Comparison of ENCODE assay signal across 11 cellular contexts in genomic region chr1:199550384-199551067, GRCh38.
DNase-seq lines count a peak whose midpoint lies in the region; ATAC-seq, FAIRE-seq and TF ChIP-seq lines count a peak whose summit lies in the region.
"Had no signal": no experiment of that assay in that cellular context is flagged by ENCODE, and none has a peak within 500 bp of the region (broad histone marks: within the 10 kb centered on the region; RNA-seq: fewer than 3 reads in every experiment).

No MANE protein-coding gene starts in this region.

- H3K27ac ChIP-seq in OCI-LY7 (ENCODE audit: low read depth, low read length, poor library complexity, severe bottlenecking): no peak overlapping the region
- H3K27ac ChIP-seq in endothelial cell of umbilical vein (ENCODE audit: insufficient read depth, low read depth, low read length): no peak overlapping the region
- no peak overlapping the region for H3K27ac ChIP-seq in esophagus muscularis mucosa (replicated peaks in 1 of 4)

- CTCF ChIA-PET in OCI-LY7 (lab: Charles Lee; ENCODE audit: unreplicated experiment): no interaction called here
- CTCF ChIA-PET in endothelial cell of umbilical vein (lab: Charles Lee): interaction anchor here (1.0 to 1.8 kb wide), 4 partner anchors 437 to 849 kb away, joined by 4 to 9 read pairs (median 4); no protein-coding TSS in a partner anchor

- H3K4me3 ChIP-seq in OCI-LY7 (ENCODE audit: low read depth, low read length, poor library complexity, severe bottlenecking) (no peak overlapping the region), endothelial cell of umbilical vein (replicated peaks in 1 of 3; ENCODE audit: insufficient read depth in 1 of 3, low read depth in 1 of 3, low read length in 3 of 3) (no peak overlapping the region), esophagus muscularis mucosa (no peak overlapping the region)

- H3K79me2 ChIP-seq in OCI-LY7 (ENCODE audit: insufficient read depth, low read depth, low read length) (no peaks in the 10 kb centered on the region), endothelial cell of umbilical vein (ENCODE audit: control insufficient read depth, insufficient read depth, low read length) (no peaks in the 10 kb centered on the region)

- H3K9ac ChIP-seq in endothelial cell of umbilical vein (replicated peaks; ENCODE audit: extremely low read depth, insufficient read depth, low read length): no peak overlapping the region

- H3K9me1 ChIP-seq in endothelial cell of umbilical vein (replicated peaks; ENCODE audit: control insufficient read depth, extremely low read depth, insufficient read depth, low read length): no peaks in the 10 kb centered on the region

- no peaks in the 10 kb centered on the region for H3K27me3 ChIP-seq in endothelial cell of umbilical vein (ENCODE audit: control insufficient read depth in 2 of 2, insufficient read depth in 2 of 2, low read length in 2 of 2)
- no peaks in the 10 kb centered on the region for H3K27me3 ChIP-seq in esophagus muscularis mucosa

- H3K9me2 ChIP-seq in OCI-LY7 (ENCODE audit: insufficient read depth, low read length): no peaks in the 10 kb centered on the region

- TF ChIP-seq POLR2A in endothelial cell of umbilical vein (IDR thresholded peaks at IDR 0.05; ENCODE audit: low read depth, low read length): no peak
- TF ChIP-seq POLR2A in esophagus muscularis mucosa (IDR thresholded peaks at IDR 0.05; ENCODE audit: low read depth): no peak

- POLR2A ChIA-PET in OCI-LY7 (lab: Charles Lee) (no interaction called here), endothelial cell of umbilical vein (lab: Charles Lee) (no interaction called here)

- H2AFZ ChIP-seq in OCI-LY7 (ENCODE audit: low read length) (no peak overlapping the region), endothelial cell of umbilical vein (ENCODE audit: low read depth, low read length) (no peak overlapping the region)

- no peak for ATAC-seq in HG02642 (IDR thresholded peaks at IDR 0.05; ENCODE audit: poor library complexity, unreplicated experiment)

- BruUV-seq in OCI-LY7 (replicated peaks; lab: Mats Ljungman, UMichigan) (no TSS peak), endothelial cell of umbilical vein (replicated peaks; lab: Mats Ljungman, UMichigan) (no TSS peak)

- H3K9me3 ChIP-seq in OCI-LY7 (ENCODE audit: low read length) (no peaks in the 10 kb centered on the region), endothelial cell of umbilical vein (replicated peaks; ENCODE audit: control insufficient read depth, insufficient read depth, low read length) (no peaks in the 10 kb centered on the region), esophagus muscularis mucosa (no peaks in the 10 kb centered on the region)

- H3K36me3 ChIP-seq in OCI-LY7 (ENCODE audit: insufficient read depth, low read length): no peaks in the 10 kb centered on the region
- no peaks in the 10 kb centered on the region for H3K36me3 ChIP-seq in endothelial cell of umbilical vein (ENCODE audit: control insufficient read depth in 2 of 2, extremely low read depth in 1 of 2, insufficient read depth in 2 of 2, low read length in 2 of 2)
- H3K36me3 ChIP-seq in esophagus muscularis mucosa: no peaks in the 10 kb centered on the region

- WGBS in esophagus muscularis mucosa: 44% methylated on average over 4 of the region's 4 CpGs

- TF ChIP-seq CTCF in OCI-LY7 (conservative IDR thresholded peaks at IDR 0.05; ENCODE audit: low read length) (peak; percentile 19; the same call in 1 of the 2 replicates), endothelial cell of umbilical vein (IDR thresholded peaks at IDR 0.05; ENCODE audit: extremely low read depth in 1 of 2, insufficient read depth in 1 of 2, low read depth in 1 of 2, low read length in 2 of 2) (no peak), esophagus muscularis mucosa (IDR thresholded peaks at IDR 0.05) (peak in 1 of 3 experiments; percentile 3)

- DNase-seq in NCI-H1105 treated with DMSO at 0.1 percent for 48 hours (lab: John Stamatoyannopoulos, UW) (peak; percentile 25), NCI-H1105 (lab: John Stamatoyannopoulos, UW) (no peak), OCI-LY7 (ENCODE audit: low spot score) (no peak), endothelial cell of umbilical vein (ENCODE audit: low read depth, low spot score) (peak; percentile 23), renal cortical epithelial cell (ENCODE audit: low read depth) (peak; percentile 31), esophagus muscularis mucosa (ENCODE audit: extremely low spot score) (no peak)
- DNase-seq in activated CD8-positive, alpha-beta memory T cell treated with anti-CD3 and anti-CD28 coated beads for 24 hours: no peak
- DNase-seq: 8988T; activated CD8-positive, alpha-beta memory T cell treated with anti-CD3 and anti-CD28 coated beads, Interleukin-2, amount 50 U/mL, for 4 hours; T-helper 1 cell had no signal

- dilution Hi-C loops in endothelial cell of umbilical vein (cut with MboI; ENCODE audit: extremely low pct_ligation_motif_present, low sequenced_read_pairs): no loop called here

- no peaks in the 10 kb centered on the region for H4K20me1 ChIP-seq in OCI-LY7 (ENCODE audit: insufficient read depth, low read length)
- no peaks in the 10 kb centered on the region for H4K20me1 ChIP-seq in endothelial cell of umbilical vein (replicated peaks; ENCODE audit: control insufficient read depth, extremely low read depth, insufficient read depth, low read length)

- TF ChIP-seq EP300 in esophagus muscularis mucosa (IDR thresholded peaks at IDR 0.05): no peak

- no peaks in the 10 kb centered on the region for H3K4me1 ChIP-seq in OCI-LY7 (ENCODE audit: insufficient read depth, low read length, poor library complexity, severe bottlenecking)
- H3K4me1 ChIP-seq in endothelial cell of umbilical vein (ENCODE audit: control insufficient read depth, extremely low read depth, insufficient read depth, low read length): no peaks in the 10 kb centered on the region
- H3K4me1 ChIP-seq in esophagus muscularis mucosa: no peaks in the 10 kb centered on the region

- FAIRE-seq in endothelial cell of umbilical vein (lab: Jason Lieb, UNC): no peak

- intact Hi-C loops in OCI-LY7 (cut with micrococcal nuclease; ENCODE audit: unreplicated experiment) (no loop called here), endothelial cell of umbilical vein (cut with micrococcal nuclease) (loop anchor here (5.0 to 10.0 kb wide), 2 partner anchors 306 to 438 kb away; no protein-coding TSS in a partner anchor), esophagus muscularis mucosa (cut with DNase I) (loop anchor here (5.0 kb wide), 1 partner anchor 793 kb away; no protein-coding TSS in a partner anchor)

- H3K4me2 ChIP-seq in OCI-LY7 (ENCODE audit: low read length) (no peak overlapping the region), endothelial cell of umbilical vein (ENCODE audit: insufficient read depth, low read length) (no peak overlapping the region)

TF ChIP-seq in endothelial cell of umbilical vein, 7 proteins besides CTCF, POLR2A, EP300 and RAD21:
- TF ChIP-seq EZH2 (IDR thresholded peaks at IDR 0.05; ENCODE audit: borderline replicate concordance, low read depth, low read length, severe bottlenecking): no peak
- TF ChIP-seq MYC (IDR thresholded peaks at IDR 0.05; ENCODE audit: low read depth, low read length): no peak
- no peak for TF ChIP-seq MAX (IDR thresholded peaks at IDR 0.05; ENCODE audit: insufficient read depth, insufficient read length)
- TF ChIP-seq POLR2AphosphoS5 (IDR thresholded peaks at IDR 0.05; ENCODE audit: insufficient read depth, low read depth, low read length): no peak
- TF ChIP-seq GATA2 (IDR thresholded peaks at IDR 0.05; ENCODE audit: insufficient read depth, insufficient read length, low read depth, low read length): no peak
- no peak for TF ChIP-seq FOS (IDR thresholded peaks at IDR 0.05; ENCODE audit: borderline replicate concordance, insufficient read depth, low read length)
- TF ChIP-seq JUN (IDR thresholded peaks at IDR 0.05; ENCODE audit: borderline replicate concordance, insufficient read depth, insufficient read length, low read depth): no peak

Comparison
In these comparisons a context has a peak if more than half of its experiments do, and no peak if none do; other contexts are left out.
1. DNase-seq: peak in NCI-H1105 treated with DMSO at 0.1 percent for 48 hours (single experiment), endothelial cell of umbilical vein (single experiment) and renal cortical epithelial cell (single experiment); none in NCI-H1105 (single experiment), OCI-LY7 (single experiment), activated CD8-positive, alpha-beta memory T cell treated with anti-CD3 and anti-CD28 coated beads for 24 hours (single experiment) and esophagus muscularis mucosa (single experiment).